8 cellular contexts compared by ENCODE assay signal in the genomic region with DNA sequence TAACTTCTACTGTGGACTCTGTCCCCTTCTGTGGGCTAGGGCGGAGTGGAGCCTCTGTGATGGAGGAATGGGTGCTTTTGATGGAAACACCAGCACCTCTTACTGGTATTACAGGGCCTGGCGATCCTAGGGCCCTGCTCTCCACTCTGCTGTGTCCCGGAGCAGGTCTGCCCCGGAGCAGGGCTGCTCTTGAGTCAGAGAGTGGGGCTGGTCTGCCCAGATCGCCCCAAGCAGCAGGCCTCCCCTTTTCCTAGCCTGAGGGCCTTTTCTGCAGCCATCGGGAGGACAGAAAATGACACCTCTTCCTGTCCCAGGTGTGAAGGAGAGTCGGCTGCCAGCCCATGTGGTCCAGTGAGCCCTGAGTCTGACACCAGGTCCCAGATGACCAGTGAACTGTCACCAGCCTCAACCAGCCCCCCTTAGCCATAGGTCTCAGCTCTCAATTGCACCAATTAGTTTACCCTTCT. TPM values are rescaled to one million over a fixed set of nuclear protein-coding genes. Genes with fewer than 3 reads are reported as not detected.
A peak's percentile ranks its signal among the peaks of the same experiment; 100 is the strongest.
DNase-seq lines count a peak whose midpoint lies in the region; ATAC-seq and TF ChIP-seq lines count a peak whose summit lies in the region.

No MANE protein-coding gene starts in this region.

- H3K9me3 ChIP-seq in HUES64 (ENCODE audit: insufficient read depth, low read depth, low read length) (no peaks in the 10 kb centered on the region), suprapubic skin (no peaks in the 10 kb centered on the region)

- 49% methylated on average over 7 of the region's 7 CpGs for WGBS in HUES64
- WGBS in suprapubic skin: 6% methylated on average over 6 of the region's 7 CpGs

- TF ChIP-seq EP300 in suprapubic skin (IDR thresholded peaks at IDR 0.05): no peak

- peaks cover 51% of the 10 kb centered on the region for H3K4me1 Mint-ChIP-seq in activated CD8-positive, alpha-beta memory T cell treated with anti-CD3 and anti-CD28 coated beads, Interleukin-2, amount 10 ng/mL, durations not matched to agents 7 days and 5 days
- peaks cover 26% of the 10 kb centered on the region for H3K4me1 Mint-ChIP-seq in activated naive CD8-positive, alpha-beta T cell treated with anti-CD3 and anti-CD28 coated beads, Interleukin-2, amount 10 ng/mL, durations not matched to agents 7 days and 5 days

- H3K4me3 ChIP-seq in HUES64 (ENCODE audit: low read length): peak overlapping the region; percentile 96
- peak overlapping the region; percentile 61 for H3K4me3 ChIP-seq in suprapubic skin

- H3K36me3 ChIP-seq in HUES64 (ENCODE audit: insufficient read depth, low read length) (peaks cover 38% of the 10 kb centered on the region), suprapubic skin (peaks cover 36% of the 10 kb centered on the region)

- H3K27me3 Mint-ChIP-seq in activated CD8-positive, alpha-beta memory T cell treated with anti-CD3 and anti-CD28 coated beads, Interleukin-2, amount 10 ng/mL, durations not matched to agents 7 days and 5 days: no peaks in the 10 kb centered on the region
- peaks cover 8% of the 10 kb centered on the region for H3K27me3 Mint-ChIP-seq in activated naive CD8-positive, alpha-beta T cell treated with anti-CD3 and anti-CD28 coated beads, Interleukin-2, amount 10 ng/mL, durations not matched to agents 7 days and 5 days

- CTCF ChIA-PET in activated CD8-positive, alpha-beta memory T cell treated with anti-CD3 and anti-CD28 coated beads, Interleukin-2, amount 10 ng/mL, durations not matched to agents 7 days and 5 days (lab: Charles Lee): interaction anchor here (1.9 to 3.3 kb wide), 7 partner anchors 8 to 71 kb away, joined by 6 to 21 read pairs (median 8); partner anchors contain the start of genes ZNF425 and ZNF783

- no peak overlapping the region for H3K27ac ChIP-seq in HUES64 (ENCODE audit: low read depth, low read length)
- peak overlapping the region; percentile 88 for H3K27ac ChIP-seq in suprapubic skin

- ATAC-seq in activated CD8-positive, alpha-beta memory T cell treated with anti-CD3 and anti-CD28 coated beads, Interleukin-2, amount 10 ng/mL, durations not matched to agents 7 days and 5 days: peak; percentile 13
- no peak for ATAC-seq in activated naive CD8-positive, alpha-beta T cell treated with anti-CD3 and anti-CD28 coated beads, Interleukin-2, amount 10 ng/mL, durations not matched to agents 7 days and 5 days (ENCODE audit: low read depth)

- no peaks in the 10 kb centered on the region for H3K4me1 ChIP-seq in HUES64 (ENCODE audit: insufficient read depth, low read length)
- H3K4me1 ChIP-seq in suprapubic skin: peaks cover 28% of the 10 kb centered on the region

- H3K27me3 ChIP-seq in HUES64 (ENCODE audit: insufficient read depth, low read length) (no peaks in the 10 kb centered on the region), suprapubic skin (no peaks in the 10 kb centered on the region)

- TF ChIP-seq CTCF in suprapubic skin (IDR thresholded peaks at IDR 0.05): no peak

- POLR2A ChIA-PET in activated naive CD8-positive, alpha-beta T cell treated with anti-CD3 and anti-CD28 coated beads, Interleukin-2, amount 10 ng/mL, durations not matched to agents 7 days and 5 days (lab: Charles Lee): interaction anchor here (1.1 to 3.4 kb wide), 4 partner anchors 50 to 71 kb away, joined by 4 to 17 read pairs (median 9); partner anchors contain the start of genes ZNF398 and ZNF425

- peaks cover 44% of the 10 kb centered on the region for H3K36me3 Mint-ChIP-seq in activated CD8-positive, alpha-beta memory T cell treated with anti-CD3 and anti-CD28 coated beads, Interleukin-2, amount 10 ng/mL, durations not matched to agents 7 days and 5 days
- H3K36me3 Mint-ChIP-seq in activated naive CD8-positive, alpha-beta T cell treated with anti-CD3 and anti-CD28 coated beads, Interleukin-2, amount 10 ng/mL, durations not matched to agents 7 days and 5 days: peaks cover 22% of the 10 kb centered on the region

- no peaks in the 10 kb centered on the region for H3K9me3 Mint-ChIP-seq in activated CD8-positive, alpha-beta memory T cell treated with anti-CD3 and anti-CD28 coated beads, Interleukin-2, amount 10 ng/mL, durations not matched to agents 7 days and 5 days (ENCODE audit: low read depth)
- no peaks in the 10 kb centered on the region for H3K9me3 Mint-ChIP-seq in activated naive CD8-positive, alpha-beta T cell treated with anti-CD3 and anti-CD28 coated beads, Interleukin-2, amount 10 ng/mL, durations not matched to agents 7 days and 5 days

- peak overlapping the region; percentile 96 for H3K9ac ChIP-seq in HUES64 (ENCODE audit: low read depth, low read length)

- peak overlapping the region; percentile 93 for H3K27ac Mint-ChIP-seq in activated CD8-positive, alpha-beta memory T cell treated with anti-CD3 and anti-CD28 coated beads, Interleukin-2, amount 10 ng/mL, durations not matched to agents 7 days and 5 days
- H3K27ac Mint-ChIP-seq in activated naive CD8-positive, alpha-beta T cell treated with anti-CD3 and anti-CD28 coated beads, Interleukin-2, amount 10 ng/mL, durations not matched to agents 7 days and 5 days: peak overlapping the region; percentile 88

- TF ChIP-seq POLR2A in suprapubic skin (IDR thresholded peaks at IDR 0.05): no peak

- H3K4me3 Mint-ChIP-seq in activated CD8-positive, alpha-beta memory T cell treated with anti-CD3 and anti-CD28 coated beads, Interleukin-2, amount 10 ng/mL, durations not matched to agents 7 days and 5 days: peak overlapping the region; percentile 94
- peak overlapping the region; percentile 90 for H3K4me3 Mint-ChIP-seq in activated naive CD8-positive, alpha-beta T cell treated with anti-CD3 and anti-CD28 coated beads, Interleukin-2, amount 10 ng/mL, durations not matched to agents 7 days and 5 days

- peak; percentile 46 for DNase-seq in activated CD8-positive, alpha-beta memory T cell treated with anti-CD3 and anti-CD28 coated beads, Interleukin-2, amount 10 ng/mL, durations not matched to agents 7 days and 5 days
- no peak for DNase-seq in activated CD8-positive, alpha-beta memory T cell treated with anti-CD3 and anti-CD28 coated beads, Interleukin-2, amount 50 U/mL, for 4 hours
- peak; percentile 37 for DNase-seq in activated naive CD8-positive, alpha-beta T cell treated with anti-CD3 and anti-CD28 coated beads, Interleukin-2, amount 10 ng/mL, durations not matched to agents 7 days and 5 days
- peak; percentile 45 for DNase-seq in kidney tubule cell (ENCODE audit: low spot score)
- no peak for DNase-seq in suprapubic skin (ENCODE audit: low spot score in 2 of 2)
- no peak for DNase-seq in NCI-H1417 (lab: John Stamatoyannopoulos, UW)
- DNase-seq in NCI-H774 (lab: John Stamatoyannopoulos, UW): no peak

RNA-seq across cellular contexts. Expression of gene ZNF282, which starts 1.4 kb away (rescaled TPM):
- 10 to 100 TPM; 42.0 to 49.7 TPM for total RNA-seq in activated CD8-positive, alpha-beta memory T cell treated with anti-CD3 and anti-CD28 coated beads, Interleukin-2, amount 10 ng/mL, durations not matched to agents 7 days and 5 days
- polyA plus RNA-seq in HUES64 (2013, experiment 1 of 2): 19.4 TPM
- polyA plus RNA-seq in HUES64 (2013, experiment 2 of 2): 19.5 TPM
- 10 to 100 TPM; 24.7 to 26.2 TPM for total RNA-seq in activated naive CD8-positive, alpha-beta T cell treated with anti-CD3 and anti-CD28 coated beads, Interleukin-2, amount 10 ng/mL, durations not matched to agents 7 days and 5 days
- 10 to 100 TPM; 20.6 to 47.5 (median 29.8) TPM for total RNA-seq in suprapubic skin

RNA-seq across cellular contexts. Expression of gene ZNF212, which starts 42.7 kb away (rescaled TPM):
- total RNA-seq in activated CD8-positive, alpha-beta memory T cell treated with anti-CD3 and anti-CD28 coated beads, Interleukin-2, amount 10 ng/mL, durations not matched to agents 7 days and 5 days: 10 to 100 TPM; 12.8 to 14.2 TPM
- 10.2 TPM for polyA plus RNA-seq in HUES64 (2013, experiment 1 of 2)
- 10.8 TPM for polyA plus RNA-seq in HUES64 (2013, experiment 2 of 2)
- 10 to 100 TPM; 14.6 to 15.5 TPM for total RNA-seq in activated naive CD8-positive, alpha-beta T cell treated with anti-CD3 and anti-CD28 coated beads, Interleukin-2, amount 10 ng/mL, durations not matched to agents 7 days and 5 days
- 10 to 100 TPM in 2 of 4 donors, 1 to 10 TPM in 2; 7.1 to 17.9 (median 9.9) TPM for total RNA-seq in suprapubic skin

RNA-seq across cellular contexts. Expression of gene ZNF398, which starts 49.5 kb away (rescaled TPM):
- 10 to 100 TPM; 12.1 to 13.2 TPM for total RNA-seq in activated CD8-positive, alpha-beta memory T cell treated with anti-CD3 and anti-CD28 coated beads, Interleukin-2, amount 10 ng/mL, durations not matched to agents 7 days and 5 days
- 27.5 TPM for polyA plus RNA-seq in HUES64 (2013, experiment 1 of 2)
- 26.6 TPM for polyA plus RNA-seq in HUES64 (2013, experiment 2 of 2)
- total RNA-seq in activated naive CD8-positive, alpha-beta T cell treated with anti-CD3 and anti-CD28 coated beads, Interleukin-2, amount 10 ng/mL, durations not matched to agents 7 days and 5 days: 10 to 100 TPM; 15.0 to 15.6 TPM
- 10 to 100 TPM; 25.7 to 50.4 (median 33.9) TPM for total RNA-seq in suprapubic skin

Comparison
In these comparisons a context has a peak if more than half of its experiments do, and no peak if none do; other contexts are left out.
1. DNase-seq: peak in activated CD8-positive, alpha-beta memory T cell treated with anti-CD3 and anti-CD28 coated beads, Interleukin-2, amount 10 ng/mL, durations not matched to agents 7 days and 5 days (single experiment), activated naive CD8-positive, alpha-beta T cell treated with anti-CD3 and anti-CD28 coated beads, Interleukin-2, amount 10 ng/mL, durations not matched to agents 7 days and 5 days (single experiment) and kidney tubule cell (single experiment); none in activated CD8-positive, alpha-beta memory T cell treated with anti-CD3 and anti-CD28 coated beads, Interleukin-2, amount 50 U/mL, for 4 hours (single experiment), suprapubic skin (0 of 2), NCI-H1417 (0 of 3) and NCI-H774 (single experiment).